1 cellular context compared by ENCODE assay signal in the genomic region with DNA sequence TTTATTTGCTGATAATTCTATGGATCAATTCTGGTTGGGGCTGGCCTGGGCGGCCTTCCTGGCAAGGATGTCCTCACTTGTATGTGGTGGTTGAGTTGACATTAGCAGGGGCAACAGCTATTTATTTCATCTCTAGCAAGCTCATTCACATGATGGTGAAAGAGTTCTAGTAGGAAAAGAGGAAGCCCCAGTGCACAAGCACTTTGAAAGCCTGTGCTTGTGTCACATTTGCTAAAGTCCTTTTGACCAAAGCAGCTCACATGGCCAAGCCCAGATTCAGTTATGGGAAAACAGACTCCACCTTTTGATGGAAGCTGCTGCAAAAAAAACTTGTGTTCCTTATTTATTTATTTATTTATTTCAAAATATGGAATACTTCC.
TF ChIP-seq lines count a peak whose summit lies in the region.

No MANE protein-coding gene starts in this region.

TF ChIP-seq in GM23338, 12 proteins besides CTCF, POLR2A, EP300 and RAD21 (continued from another document):
- TF ChIP-seq, protein P1, sequence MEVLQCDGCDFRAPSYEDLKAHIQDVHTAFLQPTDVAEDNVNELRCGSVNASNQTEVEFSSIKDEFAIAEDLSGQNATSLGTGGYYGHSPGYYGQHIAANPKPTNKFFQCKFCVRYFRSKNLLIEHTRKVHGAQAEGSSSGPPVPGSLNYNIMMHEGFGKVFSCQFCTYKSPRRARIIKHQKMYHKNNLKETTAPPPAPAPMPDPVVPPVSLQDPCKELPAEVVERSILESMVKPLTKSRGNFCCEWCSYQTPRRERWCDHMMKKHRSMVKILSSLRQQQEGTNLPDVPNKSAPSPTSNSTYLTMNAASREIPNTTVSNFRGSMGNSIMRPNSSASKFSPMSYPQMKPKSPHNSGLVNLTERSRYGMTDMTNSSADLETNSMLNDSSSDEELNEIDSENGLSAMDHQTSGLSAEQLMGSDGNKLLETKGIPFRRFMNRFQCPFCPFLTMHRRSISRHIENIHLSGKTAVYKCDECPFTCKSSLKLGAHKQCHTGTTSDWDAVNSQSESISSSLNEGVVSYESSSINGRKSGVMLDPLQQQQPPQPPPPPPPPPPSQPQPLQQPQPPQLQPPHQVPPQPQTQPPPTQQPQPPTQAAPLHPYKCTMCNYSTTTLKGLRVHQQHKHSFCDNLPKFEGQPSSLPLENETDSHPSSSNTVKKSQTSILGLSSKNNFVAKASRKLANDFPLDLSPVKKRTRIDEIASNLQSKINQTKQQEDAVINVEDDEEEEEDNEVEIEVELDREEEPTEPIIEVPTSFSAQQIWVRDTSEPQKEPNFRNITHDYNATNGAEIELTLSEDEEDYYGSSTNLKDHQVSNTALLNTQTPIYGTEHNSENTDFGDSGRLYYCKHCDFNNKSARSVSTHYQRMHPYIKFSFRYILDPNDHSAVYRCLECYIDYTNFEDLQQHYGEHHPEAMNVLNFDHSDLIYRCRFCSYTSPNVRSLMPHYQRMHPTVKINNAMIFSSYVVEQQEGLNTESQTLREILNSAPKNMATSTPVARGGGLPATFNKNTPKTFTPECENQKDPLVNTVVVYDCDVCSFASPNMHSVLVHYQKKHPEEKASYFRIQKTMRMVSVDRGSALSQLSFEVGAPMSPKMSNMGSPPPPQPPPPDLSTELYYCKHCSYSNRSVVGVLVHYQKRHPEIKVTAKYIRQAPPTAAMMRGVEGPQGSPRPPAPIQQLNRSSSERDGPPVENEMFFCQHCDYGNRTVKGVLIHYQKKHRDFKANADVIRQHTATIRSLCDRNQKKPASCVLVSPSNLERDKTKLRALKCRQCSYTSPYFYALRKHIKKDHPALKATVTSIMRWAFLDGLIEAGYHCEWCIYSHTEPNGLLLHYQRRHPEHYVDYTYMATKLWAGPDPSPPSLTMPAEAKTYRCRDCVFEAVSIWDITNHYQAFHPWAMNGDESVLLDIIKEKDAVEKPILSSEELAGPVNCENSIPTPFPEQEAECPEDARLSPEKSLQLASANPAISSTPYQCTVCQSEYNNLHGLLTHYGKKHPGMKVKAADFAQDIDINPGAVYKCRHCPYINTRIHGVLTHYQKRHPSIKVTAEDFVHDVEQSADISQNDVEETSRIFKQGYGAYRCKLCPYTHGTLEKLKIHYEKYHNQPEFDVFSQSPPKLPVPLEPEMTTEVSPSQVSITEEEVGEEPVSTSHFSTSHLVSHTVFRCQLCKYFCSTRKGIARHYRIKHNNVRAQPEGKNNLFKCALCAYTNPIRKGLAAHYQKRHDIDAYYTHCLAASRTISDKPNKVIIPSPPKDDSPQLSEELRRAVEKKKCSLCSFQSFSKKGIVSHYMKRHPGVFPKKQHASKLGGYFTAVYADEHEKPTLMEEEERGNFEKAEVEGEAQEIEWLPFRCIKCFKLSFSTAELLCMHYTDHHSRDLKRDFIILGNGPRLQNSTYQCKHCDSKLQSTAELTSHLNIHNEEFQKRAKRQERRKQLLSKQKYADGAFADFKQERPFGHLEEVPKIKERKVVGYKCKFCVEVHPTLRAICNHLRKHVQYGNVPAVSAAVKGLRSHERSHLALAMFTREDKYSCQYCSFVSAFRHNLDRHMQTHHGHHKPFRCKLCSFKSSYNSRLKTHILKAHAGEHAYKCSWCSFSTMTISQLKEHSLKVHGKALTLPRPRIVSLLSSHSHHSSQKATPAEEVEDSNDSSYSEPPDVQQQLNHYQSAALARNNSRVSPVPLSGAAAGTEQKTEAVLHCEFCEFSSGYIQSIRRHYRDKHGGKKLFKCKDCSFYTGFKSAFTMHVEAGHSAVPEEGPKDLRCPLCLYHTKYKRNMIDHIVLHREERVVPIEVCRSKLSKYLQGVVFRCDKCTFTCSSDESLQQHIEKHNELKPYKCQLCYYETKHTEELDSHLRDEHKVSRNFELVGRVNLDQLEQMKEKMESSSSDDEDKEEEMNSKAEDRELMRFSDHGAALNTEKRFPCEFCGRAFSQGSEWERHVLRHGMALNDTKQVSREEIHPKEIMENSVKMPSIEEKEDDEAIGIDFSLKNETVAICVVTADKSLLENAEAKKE (CRISPR knock-in tag; IDR thresholded peaks at IDR 0.05), result no peak
- TF ChIP-seq CREB1 (CRISPR knock-in tag; IDR thresholded peaks at IDR 0.05; ENCODE audit: low read depth) (no peak), NANOG (IDR thresholded peaks at IDR 0.05; ENCODE audit: borderline replicate concordance) (no peak), EZH2phosphoT487 (IDR thresholded peaks at IDR 0.05; ENCODE audit: unreplicated experiment) (no peak), POLR2AphosphoS5 (IDR thresholded peaks at IDR 0.05; ENCODE audit: low read depth) (no peak), STAT1 (IDR thresholded peaks at IDR 0.05; ENCODE audit: unreplicated experiment) (no peak)
- TF ChIP-seq, protein P2, sequence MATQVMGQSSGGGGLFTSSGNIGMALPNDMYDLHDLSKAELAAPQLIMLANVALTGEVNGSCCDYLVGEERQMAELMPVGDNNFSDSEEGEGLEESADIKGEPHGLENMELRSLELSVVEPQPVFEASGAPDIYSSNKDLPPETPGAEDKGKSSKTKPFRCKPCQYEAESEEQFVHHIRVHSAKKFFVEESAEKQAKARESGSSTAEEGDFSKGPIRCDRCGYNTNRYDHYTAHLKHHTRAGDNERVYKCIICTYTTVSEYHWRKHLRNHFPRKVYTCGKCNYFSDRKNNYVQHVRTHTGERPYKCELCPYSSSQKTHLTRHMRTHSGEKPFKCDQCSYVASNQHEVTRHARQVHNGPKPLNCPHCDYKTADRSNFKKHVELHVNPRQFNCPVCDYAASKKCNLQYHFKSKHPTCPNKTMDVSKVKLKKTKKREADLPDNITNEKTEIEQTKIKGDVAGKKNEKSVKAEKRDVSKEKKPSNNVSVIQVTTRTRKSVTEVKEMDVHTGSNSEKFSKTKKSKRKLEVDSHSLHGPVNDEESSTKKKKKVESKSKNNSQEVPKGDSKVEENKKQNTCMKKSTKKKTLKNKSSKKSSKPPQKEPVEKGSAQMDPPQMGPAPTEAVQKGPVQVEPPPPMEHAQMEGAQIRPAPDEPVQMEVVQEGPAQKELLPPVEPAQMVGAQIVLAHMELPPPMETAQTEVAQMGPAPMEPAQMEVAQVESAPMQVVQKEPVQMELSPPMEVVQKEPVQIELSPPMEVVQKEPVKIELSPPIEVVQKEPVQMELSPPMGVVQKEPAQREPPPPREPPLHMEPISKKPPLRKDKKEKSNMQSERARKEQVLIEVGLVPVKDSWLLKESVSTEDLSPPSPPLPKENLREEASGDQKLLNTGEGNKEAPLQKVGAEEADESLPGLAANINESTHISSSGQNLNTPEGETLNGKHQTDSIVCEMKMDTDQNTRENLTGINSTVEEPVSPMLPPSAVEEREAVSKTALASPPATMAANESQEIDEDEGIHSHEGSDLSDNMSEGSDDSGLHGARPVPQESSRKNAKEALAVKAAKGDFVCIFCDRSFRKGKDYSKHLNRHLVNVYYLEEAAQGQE (IDR thresholded peaks at IDR 0.05; ENCODE audit: unreplicated experiment), result no peak
